ENCODE assay signal across 21 cellular contexts in genomic region chr14:68667313-68667791, GRCh38.
DNase-seq lines count a peak whose midpoint lies in the region; ATAC-seq, FAIRE-seq and TF ChIP-seq lines count a peak whose summit lies in the region.
"Had no signal": no experiment of that assay in that cellular context is flagged by ENCODE, and none has a peak within 500 bp of the region (broad histone marks: within the 10 kb centered on the region; RNA-seq: fewer than 3 reads in every experiment).

No MANE protein-coding gene starts in this region.

- H3K4me1 ChIP-seq in right lobe of liver: peaks cover 0 to 39% (median 12%) of the 10 kb centered on the region in 4 donors
- peaks cover 35% of the 10 kb centered on the region for H3K4me1 ChIP-seq in HepG2 (ENCODE audit: insufficient read depth, low read length)
- peaks cover 41% of the 10 kb centered on the region for H3K4me1 ChIP-seq in parathyroid adenoma
- H3K4me1 ChIP-seq: HAP-1 had no signal

- peak overlapping the region; percentile 1 to 63 (median 32) for H3K27ac ChIP-seq in right lobe of liver
- no peak overlapping the region for H3K27ac ChIP-seq in HepG2 (ENCODE audit: extremely low read length, insufficient read depth, low read length)
- H3K27ac ChIP-seq in parathyroid adenoma: peak overlapping the region; percentile 81
- no peak overlapping the region for H3K27ac ChIP-seq in CD4-positive, alpha-beta T cell (ENCODE audit: low read depth, low read length)

- TF ChIP-seq RAD21 in HepG2 (CRISPR knock-in tag; IDR thresholded peaks at IDR 0.05): no peak

- peaks cover 23% of the 10 kb centered on the region for H3K4me1 Mint-ChIP-seq in activated CD8-positive, alpha-beta T cell treated with anti-CD3 and anti-CD28 coated beads, Interleukin-2, amount 10 ng/mL, durations not matched to agents 7 days and 5 days (ENCODE audit: low read depth)
- H3K4me1 Mint-ChIP-seq in CD4-positive, alpha-beta T cell (ENCODE audit: low read depth): peaks cover 40% of the 10 kb centered on the region

- in situ Hi-C loops in HepG2 (cut with HindIII; ENCODE audit: extremely low pct_ligation_motif_present, low pct_unique_long_range_greater_than_20kb): loop anchor here (25.0 kb wide), 1 partner anchor 730 kb away; no protein-coding TSS in a partner anchor

- no peak for TF ChIP-seq EP300 in HepG2 (IDR thresholded peaks at IDR 0.05; ENCODE audit: low read depth in 2 of 2, low read length in 2 of 2)
- no peak for TF ChIP-seq EP300 in HepG2 (CRISPR knock-in tag; IDR thresholded peaks at IDR 0.05; ENCODE audit: borderline replicate concordance)

- CTCF ChIA-PET in HepG2 (lab: Yijun Ruan, JAX; ENCODE audit: low intra/inter-chr PET ratio, low total read pairs): no interaction called here
- CTCF ChIA-PET in activated CD8-positive, alpha-beta T cell treated with anti-CD3 and anti-CD28 coated beads, Interleukin-2, amount 10 ng/mL, durations not matched to agents 7 days and 5 days (lab: Charles Lee): interaction anchor here (0.8 kb wide), 1 partner anchor 15 kb away, joined by 3 read pairs; no protein-coding TSS in a partner anchor
- CTCF ChIA-PET in CD4-positive, alpha-beta T cell (lab: Charles Lee): no interaction called here

- H3K79me2 ChIP-seq in HepG2 (ENCODE audit: insufficient read depth, low read length) (no peaks in the 10 kb centered on the region), parathyroid adenoma (no peaks in the 10 kb centered on the region)

- POLR2A ChIA-PET in HepG2 (lab: Yijun Ruan, JAX): no interaction called here
- POLR2A ChIA-PET in activated CD8-positive, alpha-beta T cell treated with anti-CD3 and anti-CD28 coated beads, Interleukin-2, amount 10 ng/mL, durations not matched to agents 7 days and 5 days (lab: Charles Lee): no interaction called here
- POLR2A ChIA-PET in CD4-positive, alpha-beta T cell (lab: Charles Lee): no interaction called here

- ATAC-seq in right lobe of liver (peak in 3 of 4 donors; percentile 34 to 44 (median 42)), HepG2 (no peak)
- ATAC-seq in activated CD8-positive, alpha-beta T cell treated with anti-CD3 and anti-CD28 coated beads, Interleukin-2, amount 10 ng/mL, durations not matched to agents 7 days and 5 days: no peak
- no peak for ATAC-seq in CD4-positive, alpha-beta T cell (ENCODE audit: poor library complexity)
- ATAC-seq: activated CD4-positive, CD25-positive, alpha-beta regulatory T cell treated with anti-CD3 and anti-CD28 coated beads, Interleukin-2, amount 50 U/mL, for 24 hours; natural killer cell; sciatic nerve; stimulated activated naive CD8-positive, alpha-beta T cell treated with anti-CD3 and anti-CD28 coated beads, Interleukin-15, amount 100 ng/mL, for 72 hours had no signal

- H3K27me3 Mint-ChIP-seq in activated CD8-positive, alpha-beta T cell treated with anti-CD3 and anti-CD28 coated beads, Interleukin-2, amount 10 ng/mL, durations not matched to agents 7 days and 5 days (ENCODE audit: low read depth): no peaks in the 10 kb centered on the region
- H3K27me3 Mint-ChIP-seq in CD4-positive, alpha-beta T cell: no peaks in the 10 kb centered on the region
- H3K27me3 Mint-ChIP-seq: stimulated activated naive CD8-positive, alpha-beta T cell treated with anti-CD3 and anti-CD28 coated beads, Interleukin-15, amount 100 ng/mL, for 72 hours had no signal

- H3K9me3 ChIP-seq in right lobe of liver (no peaks in the 10 kb centered on the region), HepG2 (ENCODE audit: low read length) (no peaks in the 10 kb centered on the region), parathyroid adenoma (ENCODE audit: control insufficient read depth, low read length) (no peaks in the 10 kb centered on the region)
- H3K9me3 ChIP-seq in CD4-positive, alpha-beta T cell (ENCODE audit: control insufficient read depth, low read length): no peaks in the 10 kb centered on the region
- H3K9me3 ChIP-seq: HAP-1 had no signal

- DNase-seq in right lobe of liver: no peak
- no peak for DNase-seq in HepG2 (ENCODE audit: low spot score)
- peak; percentile 61 for DNase-seq in fibroblast of gingiva (ENCODE audit: low read depth)
- DNase-seq in activated CD8-positive, alpha-beta T cell treated with anti-CD3 and anti-CD28 coated beads, Interleukin-2, amount 10 ng/mL, durations not matched to agents 7 days and 5 days: no peak
- no peak for DNase-seq in cerebellar cortex (ENCODE audit: low spot score)
- no peak for DNase-seq in CD4-positive, alpha-beta T cell
- no peak for DNase-seq in glomerular visceral epithelial cell (ENCODE audit: extremely low spot score)
- DNase-seq: activated T-cell treated with anti-CD3 and anti-CD28 coated beads, Interleukin-2, amount 50 U/mL, for 1 hour; amygdala; effector CD4-positive, alpha-beta T cell; head of caudate nucleus; Kasumi-1; kidney glomerular epithelial cell; natural killer cell; NCI-H1694; NCI-H774; stimulated activated naive CD8-positive, alpha-beta T cell treated with anti-CD3 and anti-CD28 coated beads, Interleukin-15, amount 100 ng/mL, for 72 hours had no signal

- no peak overlapping the region for H3K4me3 Mint-ChIP-seq in activated CD8-positive, alpha-beta T cell treated with anti-CD3 and anti-CD28 coated beads, Interleukin-2, amount 10 ng/mL, durations not matched to agents 7 days and 5 days
- no peak overlapping the region for H3K4me3 Mint-ChIP-seq in CD4-positive, alpha-beta T cell
- H3K4me3 Mint-ChIP-seq: natural killer cell; stimulated activated naive CD8-positive, alpha-beta T cell treated with anti-CD3 and anti-CD28 coated beads, Interleukin-15, amount 100 ng/mL, for 72 hours had no signal

- no peaks in the 10 kb centered on the region for H3K36me3 Mint-ChIP-seq in activated CD8-positive, alpha-beta T cell treated with anti-CD3 and anti-CD28 coated beads, Interleukin-2, amount 10 ng/mL, durations not matched to agents 7 days and 5 days (ENCODE audit: low read depth)
- no peaks in the 10 kb centered on the region for H3K36me3 Mint-ChIP-seq in CD4-positive, alpha-beta T cell (ENCODE audit: low read depth)
- H3K36me3 Mint-ChIP-seq: natural killer cell had no signal

- TF ChIP-seq POLR2A in right lobe of liver (IDR thresholded peaks at IDR 0.05) (no peak), HepG2 (IDR thresholded peaks at IDR 0.05; ENCODE audit: insufficient read depth in 1 of 2, low read depth in 2 of 2, low read length in 2 of 2) (no peak)

- no peak for TF ChIP-seq CTCF in right lobe of liver (IDR thresholded peaks at IDR 0.05)
- no peak for TF ChIP-seq CTCF in HepG2 (CRISPR knock-in tag; IDR thresholded peaks at IDR 0.05)
- TF ChIP-seq CTCF in parathyroid adenoma (IDR thresholded peaks at IDR 0.05): no peak
- no peak for TF ChIP-seq CTCF in CD4-positive, alpha-beta T cell (IDR thresholded peaks at IDR 0.05)

- intact Hi-C loops in right lobe of liver (cut with DNase I) (no loop called here), HepG2 (cut with micrococcal nuclease; ENCODE audit: unreplicated experiment) (no loop called here)
- intact Hi-C loops in CD4-positive, alpha-beta T cell (cut with DNase I, micrococcal nuclease): no loop called here

- H3K9ac ChIP-seq in HepG2 (ENCODE audit: insufficient read depth, low read depth, low read length) (no peak overlapping the region), parathyroid adenoma (no peak overlapping the region)

- H3K9me3 Mint-ChIP-seq in activated CD8-positive, alpha-beta T cell treated with anti-CD3 and anti-CD28 coated beads, Interleukin-2, amount 10 ng/mL, durations not matched to agents 7 days and 5 days (ENCODE audit: insufficient read depth): no peaks in the 10 kb centered on the region
- H3K9me3 Mint-ChIP-seq in CD4-positive, alpha-beta T cell: no peaks in the 10 kb centered on the region
- H3K9me3 Mint-ChIP-seq: natural killer cell had no signal

- H3K36me3 ChIP-seq in right lobe of liver (no peaks in the 10 kb centered on the region), HepG2 (replicated peaks in 1 of 2; ENCODE audit: control insufficient read depth in 1 of 2, insufficient read depth in 2 of 2, low read length in 2 of 2) (no peaks in the 10 kb centered on the region), parathyroid adenoma (ENCODE audit: control insufficient read depth, insufficient read depth, low read length) (no peaks in the 10 kb centered on the region)
- H3K36me3 ChIP-seq: HAP-1 had no signal

- H3K27ac Mint-ChIP-seq in activated CD8-positive, alpha-beta T cell treated with anti-CD3 and anti-CD28 coated beads, Interleukin-2, amount 10 ng/mL, durations not matched to agents 7 days and 5 days: no peak overlapping the region
- H3K27ac Mint-ChIP-seq in CD4-positive, alpha-beta T cell: no peak overlapping the region

- H2AFZ ChIP-seq in HepG2 (ENCODE audit: low read length): no peak overlapping the region
- no peak overlapping the region for H2AFZ ChIP-seq in parathyroid adenoma

- no TSS peak for BruUV-seq in HepG2 (replicated peaks; lab: Mats Ljungman, UMichigan)

- no peak overlapping the region for H3K4me2 ChIP-seq in HepG2 (ENCODE audit: low read depth, low read length)
- peak overlapping the region; percentile 69 for H3K4me2 ChIP-seq in parathyroid adenoma (ENCODE audit: low read length)

- no peaks in the 10 kb centered on the region for H4K20me1 ChIP-seq in HepG2 (ENCODE audit: insufficient read depth, low read length)

- H3K4me3 ChIP-seq in right lobe of liver: no peak overlapping the region
- H3K4me3 ChIP-seq in HepG2 (replicated peaks in 1 of 3; ENCODE audit: insufficient read depth in 1 of 3, low read depth in 2 of 3, low read length in 3 of 3): no peak overlapping the region
- H3K4me3 ChIP-seq in parathyroid adenoma (ENCODE audit: low read depth, low read length): no peak overlapping the region
- H3K4me3 ChIP-seq: HAP-1 had no signal

- no peak for FAIRE-seq in HepG2 (lab: Jason Lieb, UNC)

- H3K27me3 ChIP-seq in right lobe of liver (no peaks in the 10 kb centered on the region), HepG2 (ENCODE audit: control insufficient read depth in 1 of 2, insufficient read depth in 2 of 2, low read length in 2 of 2) (0 out of 5 replicates have a peak, but pooled peaks cover 0 to 1% of the 10 kb centered on the region in 2 experiments), parathyroid adenoma (ENCODE audit: control insufficient read depth, insufficient read depth, low read length) (no peaks in the 10 kb centered on the region)
- no peaks in the 10 kb centered on the region for H3K27me3 ChIP-seq in CD4-positive, alpha-beta T cell (ENCODE audit: control insufficient read depth, insufficient read depth, low read length)

TF ChIP-seq in HepG2, 621 proteins besides CTCF, POLR2A, EP300 and RAD21 (continues in another document):
- TF ChIP-seq HNF4G (IDR thresholded peaks at IDR 0.05; ENCODE audit: borderline replicate concordance, low read depth, low read length) (no peak), HNF4G (CRISPR knock-in tag; IDR thresholded peaks at IDR 0.05; ENCODE audit: borderline replicate concordance, low read depth) (no peak), HMG20B (CRISPR knock-in tag; conservative IDR thresholded peaks at IDR 0.05) (no peak), NFRKB (IDR thresholded peaks at IDR 0.05) (no peak)

Comparison
In these comparisons a context has a peak if more than half of its experiments do, and no peak if none do; other contexts are left out.
1. ATAC-seq: peak in right lobe of liver (3 of 4); none in HepG2 (single experiment), activated CD8-positive, alpha-beta T cell treated with anti-CD3 and anti-CD28 coated beads, Interleukin-2, amount 10 ng/mL, durations not matched to agents 7 days and 5 days (single experiment) and CD4-positive, alpha-beta T cell (single experiment).
2. H3K27ac ChIP-seq: peak in right lobe of liver (3 of 3) and parathyroid adenoma (single experiment); none in HepG2 (single experiment) and CD4-positive, alpha-beta T cell (single experiment).